ENCODE assay signal across 27 cellular contexts in genomic region chr7:113314594-113314993, GRCh38.
"Had no signal": no experiment of that assay in that cellular context is flagged by ENCODE, and none has a peak within 500 bp of the region (broad histone marks: within the 10 kb centered on the region; RNA-seq: fewer than 3 reads in every experiment).

No MANE protein-coding gene starts in this region.

- FAIRE-seq: astrocyte, TTC549 had no signal

- DNase-seq: activated B cell treated with CpG ODN at 0.5 μM for 24 hours; activated CD4-positive, alpha-beta T cell treated with anti-CD3 and anti-CD28 coated beads for 1 hour; activated CD4-positive, alpha-beta T cell treated with anti-CD3 and anti-CD28 coated beads, Interleukin-2, amount 10 ng/mL, durations not matched to agents 24 days and 14 days; activated CD4-positive, alpha-beta T cell treated with anti-CD3 and anti-CD28 coated beads, Interleukin-2, amount 50 U/mL, for 48 hours; activated CD8-positive, alpha-beta memory T cell treated with anti-CD3 and anti-CD28 coated beads for 24 hours; activated effector memory CD4-positive, alpha-beta T cell treated with anti-CD3 and anti-CD28 coated beads, Interleukin-2, amount 50 U/mL, for 16 hours; activated naive CD4-positive, alpha-beta T cell treated with Interleukin-2 at 50 U/mL for 16 hours; activated T-cell treated with anti-CD3 and anti-CD28 coated beads, Interleukin-2, amount 50 U/mL, for 4 hours; amygdala; NCI-H1105; NCI-H1930; NCI-H446; NCI-H774; NK-92 treated with Interleukin-12 subunit alpha and Interleukin-12 subunit beta, amount 100 ng/mL, for 24 hours; Peyer's patch; Right ventricle myocardium superior; SJCRH30; T-helper 17 cell; T1000 had no signal

- H3K36me3 Mint-ChIP-seq: activated naive CD4-positive, alpha-beta T cell treated with anti-CD3 and anti-CD28 coated beads, Interleukin-2, amount 50 U/mL, for 72 hours; brain; IgD-negative memory B cell had no signal

- H3K4me1 Mint-ChIP-seq: activated B cell treated with CpG ODN at 0.5 μM for 24 hours; activated CD4-positive, alpha-beta T cell treated with anti-CD3 and anti-CD28 coated beads, Interleukin-2, amount 10 ng/mL, durations not matched to agents 24 days and 14 days; central memory CD8-positive, alpha-beta T cell; IgD-negative memory B cell; T-helper 17 cell had no signal

- H3K4me3 Mint-ChIP-seq: activated B cell treated with CpG ODN at 0.5 μM for 24 hours; activated CD4-positive, alpha-beta T cell treated with anti-CD3 and anti-CD28 coated beads, Interleukin-2, amount 10 ng/mL, durations not matched to agents 24 days and 14 days; activated T-cell treated with anti-CD3 and anti-CD28 coated beads, Interleukin-2, amount 50 U/mL, for 4 hours; brain; central memory CD8-positive, alpha-beta T cell; IgD-negative memory B cell; T-helper 17 cell had no signal

- H3K27me3 Mint-ChIP-seq: activated B cell treated with CpG ODN at 0.5 μM for 24 hours; activated CD4-positive, alpha-beta T cell treated with anti-CD3 and anti-CD28 coated beads, Interleukin-2, amount 10 ng/mL, durations not matched to agents 24 days and 14 days; brain; central memory CD8-positive, alpha-beta T cell; T-helper 17 cell had no signal

- H3K27ac ChIP-seq: KMS-11, Peyer's patch, RWPE1, SJCRH30 had no signal

- H3K9me3 Mint-ChIP-seq: activated B cell treated with CpG ODN at 0.5 μM for 24 hours; activated CD4-positive, alpha-beta T cell treated with anti-CD3 and anti-CD28 coated beads, Interleukin-2, amount 10 ng/mL, durations not matched to agents 24 days and 14 days; activated naive CD4-positive, alpha-beta T cell treated with anti-CD3 and anti-CD28 coated beads, Interleukin-2, amount 50 U/mL, for 72 hours; activated T-cell treated with anti-CD3 and anti-CD28 coated beads, Interleukin-2, amount 50 U/mL, for 4 hours; brain had no signal

- H3K27ac Mint-ChIP-seq: activated B cell treated with CpG ODN at 0.5 μM for 24 hours; activated CD4-positive, alpha-beta T cell treated with anti-CD3 and anti-CD28 coated beads, Interleukin-2, amount 10 ng/mL, durations not matched to agents 24 days and 14 days; activated naive CD4-positive, alpha-beta T cell treated with anti-CD3 and anti-CD28 coated beads, Interleukin-2, amount 50 U/mL, for 72 hours; IgD-negative memory B cell; T-helper 17 cell had no signal

- H3K27me3 ChIP-seq: Peyer's patch, SJCRH30 had no signal

- H3K4me3 ChIP-seq: Peyer's patch, SJCRH30 had no signal

- H3K9me3 ChIP-seq: Peyer's patch, SJCRH30 had no signal

- H3K4me1 ChIP-seq: Peyer's patch, SJCRH30 had no signal

- H3K36me3 ChIP-seq: Peyer's patch, SJCRH30 had no signal
